In genomic region chr6:6676910-6677441, GRCh38 we compare ENCODE assay signal across 8 cellular contexts.
DNase-seq lines count a peak whose midpoint lies in the region; ATAC-seq and TF ChIP-seq lines count a peak whose summit lies in the region.

No MANE protein-coding gene starts in this region.

- DNase-seq in NCI-H187 (lab: John Stamatoyannopoulos, UW) (peak; percentile 57 to 79), NCI-H187 treated with DMSO at 0.1 percent for 48 hours (lab: John Stamatoyannopoulos, UW) (no peak), Peyer's patch (peak; percentile 77 to 93 (median 85)), fibroblast of the aortic adventitia (ENCODE audit: low read depth) (peak; percentile 87), suprapubic skin (ENCODE audit: low spot score in 2 of 2) (peak in 1 of 2 donors; percentile 88)
- DNase-seq in activated T-cell treated with anti-CD3 and anti-CD28 coated beads, Interleukin-2, amount 50 U/mL, for 72 hours, result peak; percentile 71 to 78

- no peaks in the 10 kb centered on the region for H3K79me2 ChIP-seq in KMS-11 (ENCODE audit: insufficient read depth, low read depth)

- ATAC-seq in activated T-cell treated with anti-CD3 and anti-CD28 coated beads, Interleukin-2, amount 50 U/mL, for 72 hours (replicated peaks in 1 of 2), result peak; percentile 55 to 63

- TF ChIP-seq POLR2A in Peyer's patch (IDR thresholded peaks at IDR 0.05), result no peak
- TF ChIP-seq POLR2A in suprapubic skin (IDR thresholded peaks at IDR 0.05), result no peak

- no peaks in the 10 kb centered on the region for H3K36me3 ChIP-seq in KMS-11 (ENCODE audit: insufficient read depth)
- H3K36me3 ChIP-seq in Peyer's patch, result no peaks in the 10 kb centered on the region
- H3K36me3 ChIP-seq in neutrophil, result no peaks in the 10 kb centered on the region
- H3K36me3 ChIP-seq in suprapubic skin, result no peaks in the 10 kb centered on the region

- H3K36me3 Mint-ChIP-seq in activated T-cell treated with anti-CD3 and anti-CD28 coated beads, Interleukin-2, amount 50 U/mL, for 72 hours (ENCODE audit: insufficient read depth in 2 of 2), result peaks cover 0 to 2% of the 10 kb centered on the region in 2 donors

- no peak overlapping the region for H3K4me3 Mint-ChIP-seq in activated T-cell treated with anti-CD3 and anti-CD28 coated beads, Interleukin-2, amount 50 U/mL, for 72 hours

- no peak overlapping the region for H3K4me3 ChIP-seq in KMS-11 (IDR thresholded peaks at IDR 0.05; ENCODE audit: insufficient read depth, low read depth, low read length)
- H3K4me3 ChIP-seq in Peyer's patch, result no peak overlapping the region
- no peak overlapping the region for H3K4me3 ChIP-seq in fibroblast of the aortic adventitia (ENCODE audit: low read depth, low read length)
- peak overlapping the region; percentile 11 to 25 for H3K4me3 ChIP-seq in neutrophil (ENCODE audit: low read depth in 1 of 2, low read length in 1 of 2)
- H3K4me3 ChIP-seq in suprapubic skin, result no peak overlapping the region

- H3K9ac ChIP-seq in KMS-11, result no peak overlapping the region

- peaks cover 15% of the 10 kb centered on the region for H3K27me3 Mint-ChIP-seq in activated T-cell treated with anti-CD3 and anti-CD28 coated beads, Interleukin-2, amount 50 U/mL, for 72 hours (ENCODE audit: low read depth)

- peak overlapping the region; percentile 16 for H3K27ac Mint-ChIP-seq in activated T-cell treated with anti-CD3 and anti-CD28 coated beads, Interleukin-2, amount 50 U/mL, for 72 hours

- TF ChIP-seq CTCF in KMS-11 (conservative IDR thresholded peaks at IDR 0.05; ENCODE audit: low read depth, low read length) (peak; percentile 97), Peyer's patch (IDR thresholded peaks at IDR 0.05) (peak; percentile 95 to 99 (median 97)), fibroblast of the aortic adventitia (IDR thresholded peaks at IDR 0.05; ENCODE audit: insufficient read depth, low read length) (peak; percentile 97), neutrophil (IDR thresholded peaks at IDR 0.05) (peak; percentile 98), suprapubic skin (IDR thresholded peaks at IDR 0.05) (peak; percentile 95 to 97)

- H2AFZ ChIP-seq in KMS-11 (ENCODE audit: low read depth), result peak overlapping the region; percentile 78; the same call in 1 of the 2 replicates

- TF ChIP-seq EP300 in suprapubic skin (IDR thresholded peaks at IDR 0.05), result no peak

- H3K4me1 ChIP-seq in KMS-11 (ENCODE audit: low read depth, poor library complexity, severe bottlenecking), result peaks cover 8% of the 10 kb centered on the region
- H3K4me1 ChIP-seq in Peyer's patch, result peaks cover 0 to 33% (median 1%) of the 10 kb centered on the region in 4 donors
- H3K4me1 ChIP-seq in neutrophil (ENCODE audit: control insufficient read depth in 1 of 2, insufficient read depth in 1 of 2, low read depth in 1 of 2, low read length in 1 of 2), result peaks cover 47 to 53% of the 10 kb centered on the region in 2 experiments
- H3K4me1 ChIP-seq in suprapubic skin, result peaks cover 51% of the 10 kb centered on the region

- H3K27ac ChIP-seq in KMS-11, result no peak overlapping the region
- peak overlapping the region in 2 of 4 donors; percentile 29 to 51 for H3K27ac ChIP-seq in Peyer's patch
- peak overlapping the region; percentile 67 for H3K27ac ChIP-seq in neutrophil
- peak overlapping the region; percentile 1 for H3K27ac ChIP-seq in suprapubic skin

- peak overlapping the region; percentile 59 for H3K4me2 ChIP-seq in KMS-11

- 14% methylated on average over 7 of the region's 7 CpGs for WGBS in suprapubic skin

- no peaks in the 10 kb centered on the region for H3K27me3 ChIP-seq in KMS-11 (ENCODE audit: insufficient read depth, low read depth)
- H3K27me3 ChIP-seq in Peyer's patch, result no peaks in the 10 kb centered on the region
- H3K27me3 ChIP-seq in neutrophil, result peaks cover 7% of the 10 kb centered on the region
- no peaks in the 10 kb centered on the region for H3K27me3 ChIP-seq in suprapubic skin

- H3K4me1 Mint-ChIP-seq in activated T-cell treated with anti-CD3 and anti-CD28 coated beads, Interleukin-2, amount 50 U/mL, for 72 hours (ENCODE audit: low read depth), result peaks cover 20% of the 10 kb centered on the region

- H3K9me3 Mint-ChIP-seq in activated T-cell treated with anti-CD3 and anti-CD28 coated beads, Interleukin-2, amount 50 U/mL, for 72 hours, result no peaks in the 10 kb centered on the region

- H3K9me3 ChIP-seq in Peyer's patch (no peaks in the 10 kb centered on the region), neutrophil (no peaks in the 10 kb centered on the region), suprapubic skin (no peaks in the 10 kb centered on the region)

- no peaks in the 10 kb centered on the region for H4K20me1 ChIP-seq in KMS-11 (ENCODE audit: insufficient read depth)

Comparison
In these comparisons a context has a peak if more than half of its experiments do, and no peak if none do; other contexts are left out.
1. H3K4me3 ChIP-seq: peak in neutrophil (2 of 2); none in KMS-11 (single experiment), Peyer's patch (0 of 4), fibroblast of the aortic adventitia (single experiment) and suprapubic skin (single experiment).
2. Peak in every context shown above with its lines, with median percentiles within 50 percentile points of each other: CTCF ChIP-seq.